Comparison of ENCODE assay signal across 18 cellular contexts in the genomic region with DNA sequence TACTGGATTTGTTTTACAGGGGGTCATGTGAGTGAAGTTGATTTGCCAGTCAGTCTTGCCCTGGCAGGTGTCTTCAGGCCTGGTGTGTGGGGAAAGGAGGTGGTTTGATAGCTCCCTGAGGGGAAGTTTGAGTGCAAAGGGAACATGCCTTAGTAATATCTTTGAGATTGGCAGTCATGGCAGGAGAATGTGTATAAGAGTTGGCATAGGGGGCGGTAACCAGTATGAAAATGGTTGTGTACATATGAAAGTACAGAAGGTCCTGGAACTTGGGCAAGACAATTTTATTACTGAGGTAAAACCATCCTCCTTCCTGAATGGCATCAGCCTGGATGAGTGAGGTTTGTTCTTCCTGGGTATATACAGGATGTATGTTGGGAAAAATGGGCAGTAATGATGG. TPM values are rescaled to one million over a fixed set of nuclear protein-coding genes. Genes with fewer than 3 reads are reported as not detected.
DNase-seq lines count a peak whose midpoint lies in the region; ATAC-seq and TF ChIP-seq lines count a peak whose summit lies in the region.
"Had no signal": no experiment of that assay in that cellular context is flagged by ENCODE, and none has a peak within 500 bp of the region (broad histone marks: within the 10 kb centered on the region; RNA-seq: fewer than 3 reads in every experiment).

No MANE protein-coding gene starts in this region.

- H3K27ac ChIP-seq in right atrium auricular region, result peak overlapping the region; percentile 86 to 98
- peak overlapping the region; percentile 96 for H3K27ac ChIP-seq in VCaP
- no peak overlapping the region for H3K27ac ChIP-seq in hepatocyte
- H3K27ac ChIP-seq: A549, GM23248 had no signal

- no peak for ATAC-seq in Right ventricle myocardium inferior
- no peak for ATAC-seq in HG03175 (IDR thresholded peaks at IDR 0.05; ENCODE audit: unreplicated experiment)
- no peak for ATAC-seq in HG02610 (IDR thresholded peaks at IDR 0.05; ENCODE audit: unreplicated experiment)
- ATAC-seq: A549; CD8-positive, alpha-beta T cell; HCT116 had no signal

- H3K36me3 ChIP-seq in right atrium auricular region (peaks cover 9% of the 10 kb centered on the region), hepatocyte (replicated peaks; ENCODE audit: insufficient read depth, low read depth) (no peaks in the 10 kb centered on the region)
- H3K36me3 ChIP-seq: BE2C had no signal

- 82% methylated on average over 1 of the region's 1 CpG for WGBS in hepatocyte (ENCODE audit: low lambda C conversion rate, missing lambda C conversion rate)

- H3K27me3 ChIP-seq in right atrium auricular region (no peaks in the 10 kb centered on the region), hepatocyte (no peaks in the 10 kb centered on the region)
- H3K27me3 ChIP-seq: BE2C had no signal

- peaks cover 16% of the 10 kb centered on the region for H3K79me2 ChIP-seq in hepatocyte

- H3K4me1 ChIP-seq in right atrium auricular region (peaks cover 0 to 35% of the 10 kb centered on the region in 2 donors), hepatocyte (ENCODE audit: insufficient read depth) (no peaks in the 10 kb centered on the region)
- H3K4me1 ChIP-seq: A549, BE2C had no signal

- H4K20me1 ChIP-seq in hepatocyte (ENCODE audit: insufficient read depth, poor library complexity, severe bottlenecking), result no peaks in the 10 kb centered on the region

- no peaks in the 10 kb centered on the region for H3K9me2 ChIP-seq in hepatocyte (replicated peaks; ENCODE audit: insufficient read depth)

- intact Hi-C loops in Right ventricle myocardium inferior (cut with DNase I), result no loop called here

- H3K4me3 ChIP-seq in right atrium auricular region, result peak overlapping the region; percentile 16 to 55
- H3K4me3 ChIP-seq in hepatocyte, result no peak overlapping the region
- H3K4me3 ChIP-seq: A549, GM23248 had no signal

- H2AFZ ChIP-seq in hepatocyte, result no peak overlapping the region
- H2AFZ ChIP-seq: GM23248 had no signal

- DNase-seq in right atrium auricular region (ENCODE audit: low spot score), result no peak
- no peak for DNase-seq in Right ventricle myocardium inferior (ENCODE audit: missing footprints)
- DNase-seq in hepatocyte (ENCODE audit: low spot score), result no peak
- DNase-seq: BE2C; CD8-positive, alpha-beta T cell; COR-L47; DMS153; DMS79 treated with DMSO at 0.1 percent for 48 hours; EL; GM23248 had no signal

- H3K9me3 ChIP-seq in right atrium auricular region (peaks cover 0 to 15% of the 10 kb centered on the region in 2 donors), hepatocyte (ENCODE audit: low read depth) (no peaks in the 10 kb centered on the region)
- H3K9me3 ChIP-seq: A549, BE2C had no signal

- TF ChIP-seq CTCF in right atrium auricular region (IDR thresholded peaks at IDR 0.05), result no peak
- no peak for TF ChIP-seq CTCF in VCaP (conservative IDR thresholded peaks at IDR 0.05)
- no peak for TF ChIP-seq CTCF in hepatocyte (IDR thresholded peaks at IDR 0.05; ENCODE audit: poor library complexity)

- peak overlapping the region; percentile 58 for H3K4me2 ChIP-seq in hepatocyte
- H3K4me2 ChIP-seq: A549 had no signal

RNA-seq across cellular contexts. Expression of gene PLA2G5, which starts 37.6 kb away (rescaled TPM):
- total RNA-seq in right atrium auricular region, result 100 to 1,000 TPM; 115 to 149 TPM
- 65.6 TPM for total RNA-seq in Right ventricle myocardium inferior
- 10.5 and 24.9 TPM in 2 replicates for total RNA-seq in hepatocyte
- polyA plus RNA-seq in hepatocyte, result 29.4 and 40.7 TPM in 2 replicates
- total RNA-seq: CD8-positive, alpha-beta T cell; GM23248; HT-29 had no signal
- polyA plus RNA-seq: A549, AG04450, CD14-positive monocyte had no signal

RNA-seq across cellular contexts. Expression of gene PLA2G2A, which starts 53.0 kb away (rescaled TPM):
- total RNA-seq in right atrium auricular region (1,000 to 10,000 TPM in 1 of 2 donors, 100 to 1,000 TPM in 1; 185 to 1,320 TPM), Right ventricle myocardium inferior (332 TPM), hepatocyte (170 and 340 TPM in 2 replicates)
- polyA plus RNA-seq in hepatocyte, result 1,328 and 1,609 TPM in 2 replicates
- total RNA-seq: CD8-positive, alpha-beta T cell; GM23248 had no signal
- polyA plus RNA-seq: AG04450, CD14-positive monocyte had no signal
